Comparison of ENCODE assay signal across 21 cellular contexts in genomic region chr19:13282486-13283065, GRCh38.
"Had no signal": no experiment of that assay in that cellular context is flagged by ENCODE, and none has a peak within 500 bp of the region (broad histone marks: within the 10 kb centered on the region; RNA-seq: fewer than 3 reads in every experiment).

No MANE protein-coding gene starts in this region.

- H3K4me1 ChIP-seq: ascending aorta, SJCRH30 had no signal

- DNase-seq: activated CD4-positive, alpha-beta memory T cell treated with anti-CD3 and anti-CD28 coated beads for 36 hours; activated CD4-positive, alpha-beta T cell treated with anti-CD3 and anti-CD28 coated beads, Interleukin-2, amount 10 ng/mL, durations not matched to agents 7 days and 5 days; activated CD4-positive, CD25-positive, alpha-beta regulatory T cell; activated gamma-delta T cell treated with Interleukin-2 at 50 U/mL for 16 hours; activated naive CD4-positive, alpha-beta T cell treated with anti-CD3 and anti-CD28 coated beads, Interleukin-2, amount 50 U/mL, for 16 hours; activated T-cell treated with anti-CD3 and anti-CD28 coated beads for 4 hours; activated T-cell treated with anti-CD3 and anti-CD28 coated beads, Interleukin-2, amount 50 U/mL, for 48 hours; KG1; NCI-H1048; NCI-H146; NCI-H187 treated with DMSO at 0.1 percent for 48 hours; NCI-H2081 treated with DMSO at 0.1 percent for 48 hours; NCI-H2227 treated with DMSO at 0.1 percent for 48 hours; NCI-H526; NCI-H774; SJCRH30; SK-N-SH; T-helper 1 cell had no signal

- H3K27ac ChIP-seq: ascending aorta, SJCRH30, VCaP had no signal

- H3K4me2 ChIP-seq: SK-N-SH had no signal

- H3K4me3 ChIP-seq: ascending aorta, SJCRH30 had no signal

- H3K27me3 ChIP-seq: ascending aorta, SJCRH30 had no signal

- ATAC-seq: Right ventricle myocardium inferior had no signal

- H3K9me3 ChIP-seq: ascending aorta, SJCRH30, SK-N-SH had no signal

- H3K9ac ChIP-seq: SK-N-SH had no signal

- H3K36me3 ChIP-seq: ascending aorta, SJCRH30 had no signal
